In the genomic region with DNA sequence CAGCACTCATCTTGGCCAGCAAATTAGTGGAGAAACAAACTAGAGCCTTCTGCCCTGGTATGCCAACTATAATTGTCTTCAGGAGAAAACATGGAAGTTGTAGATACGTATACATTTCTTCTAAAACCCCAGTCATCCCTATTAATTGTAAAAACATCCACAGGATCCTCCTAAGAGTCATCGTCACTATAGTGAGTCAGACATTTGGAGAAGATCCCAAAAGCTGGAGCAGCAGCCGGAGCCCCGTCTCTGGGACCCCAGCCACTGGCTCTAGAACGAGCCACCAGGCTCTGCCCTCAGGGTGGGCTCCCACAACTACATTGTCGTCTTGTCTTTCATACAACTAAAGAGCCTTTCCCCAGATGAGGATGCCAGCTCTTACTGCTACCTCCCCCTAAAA, we compare ENCODE assay signal across 14 cellular contexts. TPM values are rescaled to one million over a fixed set of nuclear protein-coding genes. Genes with fewer than 3 reads are reported as not detected.
A peak's percentile ranks its signal among the peaks of the same experiment; 100 is the strongest.
DNase-seq lines count a peak whose midpoint lies in the region; ATAC-seq and TF ChIP-seq lines count a peak whose summit lies in the region.
"Had no signal": no experiment of that assay in that cellular context is flagged by ENCODE, and none has a peak within 500 bp of the region (broad histone marks: within the 10 kb centered on the region; RNA-seq: fewer than 3 reads in every experiment).

No MANE protein-coding gene starts in this region.

- peaks cover 29% of the 10 kb centered on the region for H3K4me1 Mint-ChIP-seq in progenitor cell of endocrine pancreas (ENCODE audit: low read depth)

- no peak overlapping the region for H3K4me3 Mint-ChIP-seq in progenitor cell of endocrine pancreas (ENCODE audit: low read depth)
- H3K4me3 Mint-ChIP-seq: CD8-positive, alpha-beta memory T cell had no signal

- no peaks in the 10 kb centered on the region for H3K9me3 Mint-ChIP-seq in progenitor cell of endocrine pancreas (ENCODE audit: low read depth)
- H3K9me3 Mint-ChIP-seq: CD8-positive, alpha-beta memory T cell had no signal

- peaks cover 15% of the 10 kb centered on the region for H3K4me1 ChIP-seq in Panc1 (ENCODE audit: control insufficient read depth, insufficient read depth, low read length)
- H3K4me1 ChIP-seq: prostate gland had no signal

- no TSS peak for BruUV-seq in Panc1 (replicated peaks; lab: Mats Ljungman, UMichigan)

- in situ Hi-C loops in Panc1 (cut with HindIII; ENCODE audit: low pct_unique_long_range_greater_than_20kb, low sequenced_read_pairs): no loop called here

- no peak for TF ChIP-seq CTCF in Panc1 (IDR thresholded peaks at IDR 0.05)
- TF ChIP-seq CTCF in progenitor cell of endocrine pancreas (IDR thresholded peaks at IDR 0.05; ENCODE audit: unreplicated experiment): no peak

- H3K27me3 Mint-ChIP-seq in progenitor cell of endocrine pancreas: no peaks in the 10 kb centered on the region
- H3K27me3 Mint-ChIP-seq: CD8-positive, alpha-beta memory T cell had no signal

- H3K27ac ChIP-seq in Panc1 (ENCODE audit: low read length): peak overlapping the region; percentile 29; the same call in 1 of the 2 replicates
- H3K27ac ChIP-seq: prostate gland had no signal

- DNase-seq in Daoy (ENCODE audit: low read depth) (peak; percentile 33), Panc1 (ENCODE audit: low read depth, low spot score) (no peak), dermis blood vessel endothelial cell (peak; percentile 38), progenitor cell of endocrine pancreas (ENCODE audit: low spot score, unreplicated experiment) (no peak), DMS79 (lab: John Stamatoyannopoulos, UW) (no peak)
- DNase-seq in activated naive CD4-positive, alpha-beta T cell (lab: John Stamatoyannopoulos, UW): no peak
- DNase-seq: amygdala; CD8-positive, alpha-beta memory T cell; NCI-H345; stimulated activated CD4-positive, alpha-beta T cell treated with anti-CD3 and anti-CD28 coated beads, Interleukin-2, amount 100 ng/mL, for 24 hours; stimulated activated naive CD4-positive, alpha-beta T cell treated with Interleukin-2 at 50 U/mL for 16 hours had no signal

- H3K27me3 ChIP-seq in Panc1 (ENCODE audit: control insufficient read depth, insufficient read depth, low read length): no peaks in the 10 kb centered on the region

- H3K4me3 ChIP-seq in Panc1 (ENCODE audit: low read depth in 2 of 2, low read length in 2 of 2): no peak overlapping the region
- H3K4me3 ChIP-seq: prostate gland had no signal

- peaks cover 26% of the 10 kb centered on the region for H3K36me3 Mint-ChIP-seq in progenitor cell of endocrine pancreas (ENCODE audit: insufficient read depth)

- POLR2A ChIA-PET in Panc1 (lab: Charles Lee): no interaction called here

- H3K36me3 ChIP-seq in Panc1 (ENCODE audit: control insufficient read depth, insufficient read depth, low read length): peaks cover 10% of the 10 kb centered on the region; the same call in 1 of the 2 replicates

- H3K27ac Mint-ChIP-seq in progenitor cell of endocrine pancreas: peak overlapping the region; percentile 63

- no peaks in the 10 kb centered on the region for H3K9me3 ChIP-seq in Panc1 (ENCODE audit: control insufficient read depth, insufficient read depth, low read depth, low read length)
- H3K9me3 ChIP-seq: prostate gland had no signal

- ATAC-seq in Panc1: no peak
- ATAC-seq in GM18511 (IDR thresholded peaks at IDR 0.05; ENCODE audit: unreplicated experiment): no peak
- ATAC-seq in GM21825 (IDR thresholded peaks at IDR 0.05; ENCODE audit: unreplicated experiment): no peak

- CTCF ChIA-PET in Panc1 (lab: Charles Lee): no interaction called here

- intact Hi-C loops in Panc1 (cut with micrococcal nuclease; ENCODE audit: unreplicated experiment): no loop called here

RNA-seq across cellular contexts. Expression of gene PRKAB1, which starts 15.5 kb away (rescaled TPM):
- 17.4 and 39.4 TPM in 2 replicates for total RNA-seq in Daoy (2014; rRNA removed; shearing (Covaris generic))
- 36.3 TPM for total RNA-seq in Panc1 (2021; ENCODE audit: unreplicated experiment)
- polyA plus RNA-seq in Panc1 (2012; ENCODE audit: insufficient read length): 40.5 TPM
- 19.9 and 23.0 TPM in 2 replicates for total RNA-seq in dermis blood vessel endothelial cell
- total RNA-seq in progenitor cell of endocrine pancreas: 41.3 and 44.7 TPM in 2 replicates

Comparison
In these comparisons a context has a peak if more than half of its experiments do, and no peak if none do; other contexts are left out.
1. DNase-seq: peak in Daoy (single experiment) and dermis blood vessel endothelial cell (single experiment); none in Panc1 (single experiment), progenitor cell of endocrine pancreas (single experiment), DMS79 (single experiment) and activated naive CD4-positive, alpha-beta T cell (0 of 4).